Comparison of ENCODE assay signal across 8 cellular contexts in the genomic region with DNA sequence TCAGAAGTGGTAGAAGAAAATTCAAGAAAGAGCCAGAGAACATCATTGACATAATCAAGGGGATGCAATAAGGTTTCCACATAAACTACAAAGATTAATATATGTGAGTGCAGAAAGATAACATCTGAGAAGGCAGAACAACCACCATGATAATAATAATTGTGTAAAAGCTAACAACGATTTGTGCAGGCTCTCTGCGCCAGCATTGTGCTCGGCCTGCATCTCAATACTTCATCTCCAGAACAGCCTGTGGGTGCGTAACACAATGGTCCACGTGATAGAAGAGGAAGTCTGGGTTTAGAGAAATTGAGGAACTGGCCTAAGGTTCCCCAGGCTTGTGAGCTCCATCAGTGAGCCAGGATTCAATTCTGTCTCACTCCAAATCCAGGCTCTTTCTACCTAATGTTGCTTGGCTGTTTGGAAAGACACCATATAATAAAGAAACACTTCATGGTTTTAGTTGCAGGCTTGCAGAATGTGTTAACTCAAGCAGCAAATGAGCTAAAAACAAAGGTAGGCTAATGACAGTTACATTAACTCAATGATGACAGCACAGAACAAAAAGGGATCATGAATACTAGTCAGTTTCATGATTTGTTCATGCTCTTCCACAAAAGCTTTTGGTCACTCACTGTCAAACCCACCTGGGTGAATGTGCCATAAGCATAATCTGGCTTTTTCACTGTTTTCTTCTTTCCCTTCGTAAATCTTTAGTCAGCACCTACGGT.
DNase-seq lines count a peak whose midpoint lies in the region; ATAC-seq lines count a peak whose summit lies in the region.
"Had no signal": no experiment of that assay in that cellular context is flagged by ENCODE, and none has a peak within 500 bp of the region (broad histone marks: within the 10 kb centered on the region; RNA-seq: fewer than 3 reads in every experiment).

No MANE protein-coding gene starts in this region.

- no peak overlapping the region for H4K91ac ChIP-seq in trophoblast cell (ENCODE audit: low read depth, low read length)

- no peak overlapping the region for H2BK5ac ChIP-seq in trophoblast cell (ENCODE audit: low read depth, low read length, poor library complexity)

- CTCF ChIA-PET in T-cell (lab: Charles Lee) = interaction anchor here (0.5 to 0.9 kb wide), 4 partner anchors 32 to 950 kb away, joined by 3 to 6 read pairs (median 3); no protein-coding TSS in a partner anchor

- peak overlapping the region; percentile 88 to 97 for H3K27ac Mint-ChIP-seq in T-cell

- no peak overlapping the region for H4K12ac ChIP-seq in trophoblast cell (ENCODE audit: low read depth, low read length)

- DNase-seq in T-cell (peak in 3 of 34 experiments; percentile 8 to 46 (median 29)), trophoblast cell (peak; percentile 7 to 31), COLO829 (ENCODE audit: low spot score) (no peak)
- DNase-seq in activated CD4-positive, CD25-positive, alpha-beta regulatory T cell (lab: John Stamatoyannopoulos, UW) = no peak
- DNase-seq: NCI-H82 had no signal

- H3K9me3 ChIP-seq in trophoblast cell (ENCODE audit: insufficient read depth, low read depth, low read length) = peaks cover 3% of the 10 kb centered on the region

- no peak overlapping the region for H3K9ac ChIP-seq in trophoblast cell (ENCODE audit: low read length)

- H3K36me3 Mint-ChIP-seq in T-cell = no peaks in the 10 kb centered on the region

- ATAC-seq in GM18907 (IDR thresholded peaks at IDR 0.05; ENCODE audit: unreplicated experiment) (peak; percentile 51), HG02981 (IDR thresholded peaks at IDR 0.05; ENCODE audit: unreplicated experiment) (peak; percentile 65), T-cell (replicated peaks in 1 of 4) (no peak), HG02763 (IDR thresholded peaks at IDR 0.05; ENCODE audit: unreplicated experiment) (no peak)

- no peak overlapping the region for H3K27ac ChIP-seq in trophoblast cell (ENCODE audit: low read depth, low read length)

- H3K36me3 ChIP-seq in trophoblast cell (ENCODE audit: control insufficient read depth in 1 of 2, insufficient read depth in 2 of 2, low read length in 2 of 2) = no peaks in the 10 kb centered on the region

- H3K4me2 ChIP-seq in trophoblast cell (ENCODE audit: low read length) = no peak overlapping the region

- no peak overlapping the region for H3K14ac ChIP-seq in trophoblast cell (ENCODE audit: low read length)

- H3K4ac ChIP-seq in trophoblast cell (ENCODE audit: low read depth, low read length) = no peak overlapping the region

- H3K79me1 ChIP-seq in trophoblast cell (ENCODE audit: low read length) = no peaks in the 10 kb centered on the region

- no peak overlapping the region for H2AK5ac ChIP-seq in trophoblast cell (ENCODE audit: low read length)

- peaks cover 68 to 89% (median 68%) of the 10 kb centered on the region in 3 donors for H3K4me1 Mint-ChIP-seq in T-cell

- H2BK120ac ChIP-seq in trophoblast cell (ENCODE audit: insufficient read depth, low read length, poor library complexity) = no peak overlapping the region

- H3K23ac ChIP-seq in trophoblast cell (ENCODE audit: low read length) = no peak overlapping the region

- H3K9me3 Mint-ChIP-seq in T-cell = no peaks in the 10 kb centered on the region

- H3K27me3 Mint-ChIP-seq in T-cell = no peaks in the 10 kb centered on the region

- no CpG with 5 or more reads among the region's 7 CpGs for WGBS in trophoblast cell (ENCODE audit: extremely low coverage, insufficient coverage, insufficient read length)

- POLR2A ChIA-PET in T-cell (lab: Charles Lee) = interaction anchor here in 1 of 2 donors (0.5 to 0.9 kb wide), 2 partner anchors 49 to 615 kb away, joined by 3 read pairs; no protein-coding TSS in a partner anchor

- no peak overlapping the region for H2BK12ac ChIP-seq in trophoblast cell (ENCODE audit: low read length)

- peak overlapping the region in 1 of 3 donors; percentile 78 for H3K4me3 Mint-ChIP-seq in T-cell

- no peak overlapping the region for H2AFZ ChIP-seq in trophoblast cell (ENCODE audit: insufficient read depth, low read length, poor library complexity)

- H4K8ac ChIP-seq in trophoblast cell (ENCODE audit: low read depth, low read length) = no peak overlapping the region

- no peak overlapping the region for H3K4me3 ChIP-seq in trophoblast cell (ENCODE audit: low read depth, low read length)

- no peaks in the 10 kb centered on the region for H3K79me2 ChIP-seq in trophoblast cell (ENCODE audit: control insufficient read depth, insufficient read depth, low read length, poor library complexity)

- H3K4me1 ChIP-seq in trophoblast cell (ENCODE audit: control insufficient read depth in 1 of 2, insufficient read depth in 2 of 2, low read length in 2 of 2) = no peaks in the 10 kb centered on the region

- no peaks in the 10 kb centered on the region for H3K27me3 ChIP-seq in trophoblast cell (ENCODE audit: insufficient read depth, low read length)

- H3K18ac ChIP-seq in trophoblast cell (ENCODE audit: low read length) = no peak overlapping the region

Comparison
In these comparisons a context has a peak if more than half of its experiments do, and no peak if none do; other contexts are left out.
1. ATAC-seq: peak in GM18907 (single experiment) and HG02981 (single experiment); none in T-cell (0 of 4) and HG02763 (single experiment).
2. DNase-seq: peak in trophoblast cell (2 of 2); none in activated CD4-positive, CD25-positive, alpha-beta regulatory T cell (0 of 4) and COLO829 (single experiment).